Comparison of ENCODE assay signal across 15 cellular contexts in genomic region chr2:46815121-46815802, GRCh38.
DNase-seq lines count a peak whose midpoint lies in the region; ATAC-seq, FAIRE-seq and TF ChIP-seq lines count a peak whose summit lies in the region.
"Had no signal": no experiment of that assay in that cellular context is flagged by ENCODE, and none has a peak within 500 bp of the region (broad histone marks: within the 10 kb centered on the region; RNA-seq: fewer than 3 reads in every experiment).

No MANE protein-coding gene starts in this region.

- no peaks in the 10 kb centered on the region for H3K36me3 ChIP-seq in breast epithelium
- H3K36me3 ChIP-seq in mammary epithelial cell (ENCODE audit: insufficient read depth, low read length), result no peaks in the 10 kb centered on the region
- H3K36me3 ChIP-seq in K562 (ENCODE audit: control insufficient read depth, insufficient read depth, low read length), result no peaks in the 10 kb centered on the region
- H3K36me3 ChIP-seq in lower lobe of right lung, result no peaks in the 10 kb centered on the region

- H3K4me3 ChIP-seq in breast epithelium (no peak overlapping the region), mammary epithelial cell (replicated peaks in 1 of 3; ENCODE audit: insufficient read depth in 1 of 3, low read depth in 2 of 3, low read length in 3 of 3) (no peak overlapping the region), K562 (no peak overlapping the region), lower lobe of right lung (no peak overlapping the region)
- H3K4me3 ChIP-seq: smooth muscle cell had no signal

- no peak for TF ChIP-seq EP300 in K562 (IDR thresholded peaks at IDR 0.05; ENCODE audit: low read length)

- H3K4me1 Mint-ChIP-seq in type B pancreatic cell (ENCODE audit: unreplicated experiment), result peaks cover 15% of the 10 kb centered on the region
- H3K4me1 Mint-ChIP-seq: activated CD4-positive, alpha-beta T cell treated with anti-CD3 and anti-CD28 coated beads, Interleukin-2, amount 10 ng/mL, durations not matched to agents 7 days and 5 days; central memory CD8-positive, alpha-beta T cell had no signal

- H3K9me3 ChIP-seq in breast epithelium, result no peaks in the 10 kb centered on the region
- H3K9me3 ChIP-seq in mammary epithelial cell (replicated peaks; ENCODE audit: insufficient read depth, low read length), result no peaks in the 10 kb centered on the region
- no peaks in the 10 kb centered on the region for H3K9me3 ChIP-seq in K562 (replicated peaks; ENCODE audit: control insufficient read depth, insufficient read depth, low read depth, low read length)
- H3K9me3 ChIP-seq in lower lobe of right lung, result no peaks in the 10 kb centered on the region

- no peak overlapping the region for H3K27ac Mint-ChIP-seq in type B pancreatic cell
- H3K27ac Mint-ChIP-seq: activated CD4-positive, alpha-beta T cell treated with anti-CD3 and anti-CD28 coated beads, Interleukin-2, amount 10 ng/mL, durations not matched to agents 7 days and 5 days; natural killer cell treated with Interleukin-12 subunit alpha and Interleukin-12 subunit beta and Interleukin-15 and Interleukin-18, amount 100 ng/mL, for 72 hours had no signal

- ATAC-seq in K562 (no peak; the same call in 2 of the 3 replicates), lower lobe of right lung (peak in 1 of 2 donors; percentile 20), HG02610 (IDR thresholded peaks at IDR 0.05; ENCODE audit: unreplicated experiment) (no peak), GM21576 (IDR thresholded peaks at IDR 0.05; ENCODE audit: unreplicated experiment) (no peak)
- ATAC-seq: natural killer cell treated with Interleukin-12 subunit alpha and Interleukin-12 subunit beta and Interleukin-15 and Interleukin-18, amount 100 ng/mL, for 72 hours had no signal

- no peaks in the 10 kb centered on the region for H3K36me3 Mint-ChIP-seq in type B pancreatic cell
- H3K36me3 Mint-ChIP-seq: natural killer cell treated with Interleukin-12 subunit alpha and Interleukin-12 subunit beta and Interleukin-15 and Interleukin-18, amount 100 ng/mL, for 72 hours had no signal

- TF ChIP-seq POLR2A in breast epithelium (IDR thresholded peaks at IDR 0.05) (no peak), K562 (conservative IDR thresholded peaks at IDR 0.05) (no peak)

- no peaks in the 10 kb centered on the region for H3K9me3 Mint-ChIP-seq in type B pancreatic cell
- H3K9me3 Mint-ChIP-seq: activated CD4-positive, alpha-beta T cell treated with anti-CD3 and anti-CD28 coated beads, Interleukin-2, amount 10 ng/mL, durations not matched to agents 7 days and 5 days; central memory CD8-positive, alpha-beta T cell; natural killer cell treated with Interleukin-12 subunit alpha and Interleukin-12 subunit beta and Interleukin-15 and Interleukin-18, amount 100 ng/mL, for 72 hours had no signal

- H3K27me3 Mint-ChIP-seq in type B pancreatic cell, result peaks cover 3% of the 10 kb centered on the region

- no peak for TF ChIP-seq CTCF in breast epithelium (IDR thresholded peaks at IDR 0.05)
- TF ChIP-seq CTCF in mammary epithelial cell (conservative IDR thresholded peaks at IDR 0.05 in 1 of 2, IDR thresholded peaks at IDR 0.05 in 1 of 2; ENCODE audit: extremely low read depth in 1 of 2, insufficient read depth in 1 of 2, low read depth in 1 of 2, low read length in 2 of 2), result no peak
- peak in 2 of 3 experiments; percentile 12 to 45; a peak in 3 of 6 replicates for TF ChIP-seq CTCF in K562 (IDR thresholded peaks at IDR 0.05 in 2 of 3, conservative IDR thresholded peaks at IDR 0.05 in 1 of 3; ENCODE audit: insufficient read depth in 2 of 3, low read depth in 1 of 3, low read length in 3 of 3)
- no peak for TF ChIP-seq CTCF in lower lobe of right lung (IDR thresholded peaks at IDR 0.05)
- TF ChIP-seq CTCF in type B pancreatic cell (conservative IDR thresholded peaks at IDR 0.05), result no peak

- H3K27ac ChIP-seq in breast epithelium (peak overlapping the region; percentile 79 to 87), mammary epithelial cell (ENCODE audit: insufficient read depth, low read depth, low read length) (no peak overlapping the region), K562 (ENCODE audit: extremely low read depth, low read depth, low read length) (no peak overlapping the region), lower lobe of right lung (peak overlapping the region; percentile 77)

- POLR2A ChIA-PET in K562 (lab: Yijun Ruan, JAX), result interaction anchor here (0.6 to 2.1 kb wide), 2 partner anchors 8 to 307 kb away, joined by 3 to 7 read pairs; no protein-coding TSS in a partner anchor

- CTCF ChIA-PET in mammary epithelial cell (lab: Charles Lee; ENCODE audit: low non-redundant PET) (no interaction called here), K562 (lab: Yijun Ruan, JAX; ENCODE audit: low intra/inter-chr PET ratio) (no interaction called here)

- H3K4me2 ChIP-seq in mammary epithelial cell (ENCODE audit: insufficient read depth, low read depth, low read length) (no peak overlapping the region), K562 (ENCODE audit: insufficient read depth, low read length) (no peak overlapping the region)
- H3K4me2 ChIP-seq: smooth muscle cell had no signal

- WGBS in mammary epithelial cell (ENCODE audit: low coverage, missing lambda C conversion rate), result 89% methylated on average over 10 of the region's 10 CpGs
- WGBS in K562 (ENCODE audit: insufficient coverage, low coverage, missing lambda C conversion rate), result 34% methylated on average over 9 of the region's 10 CpGs

- H3K79me2 ChIP-seq in mammary epithelial cell (ENCODE audit: insufficient read depth, low read length) (no peaks in the 10 kb centered on the region), K562 (ENCODE audit: control insufficient read depth, insufficient read depth, low read length) (no peaks in the 10 kb centered on the region)

- dilution Hi-C loops in mammary epithelial cell (cut with HindIII; ENCODE audit: low sequenced_read_pairs), result no loop called here

- intact Hi-C loops in breast epithelium (cut with DNase I; ENCODE audit: low total_unique reads) (no loop called here), mammary epithelial cell (cut with micrococcal nuclease) (loop anchor here (5.0 kb wide), 1 partner anchor 308 kb away; no protein-coding TSS in a partner anchor), K562 (cut with micrococcal nuclease) (loop anchor here (1.0 kb wide), 1 partner anchor 61 kb away; no protein-coding TSS in a partner anchor), lower lobe of right lung (cut with DNase I) (no loop called here)

- no TSS peak for BruUV-seq in mammary epithelial cell (replicated peaks; lab: Mats Ljungman, UMichigan)
- BruUV-seq in K562 (replicated peaks; lab: Mats Ljungman, UMichigan), result no TSS peak

- peak; percentile 19 for FAIRE-seq in K562 (lab: Jason Lieb, UNC)
- FAIRE-seq: islet of Langerhans had no signal

- TF ChIP-seq RAD21 in K562 (CRISPR knock-in tag; conservative IDR thresholded peaks at IDR 0.05 in 1 of 2, IDR thresholded peaks at IDR 0.05 in 1 of 2), result peak in 1 of 2 experiments; percentile 40; a peak in 2 of 4 replicates

- H3K4me1 ChIP-seq in breast epithelium (peaks cover 22 to 38% of the 10 kb centered on the region in 2 donors), mammary epithelial cell (ENCODE audit: insufficient read depth, low read length) (peaks cover 11% of the 10 kb centered on the region), K562 (replicated peaks in 1 of 2; ENCODE audit: control insufficient read depth in 2 of 2, insufficient read depth in 2 of 2, low read length in 2 of 2) (peaks cover 6 to 7% of the 10 kb centered on the region in 2 experiments; a peak in 3 of 5 replicates), lower lobe of right lung (peaks cover 52% of the 10 kb centered on the region)

- no peaks in the 10 kb centered on the region for H3K9me1 ChIP-seq in K562 (ENCODE audit: control insufficient read depth, insufficient read depth, low read length)

- peak in 1 of 2 donors; percentile 15 for DNase-seq in breast epithelium (ENCODE audit: low spot score in 2 of 2)
- DNase-seq in mammary epithelial cell, result no peak
- peak in 2 of 4 experiments; percentile 27 to 40 for DNase-seq in K562 (ENCODE audit: extremely low read depth in 1 of 4, low spot score in 3 of 4)
- DNase-seq in lower lobe of right lung, result no peak
- DNase-seq in type B pancreatic cell (ENCODE audit: extremely low spot score, unreplicated experiment), result peak; percentile 13
- DNase-seq in DMS53 treated with DMSO at 0.1 percent for 48 hours (lab: John Stamatoyannopoulos, UW; ENCODE audit: unreplicated experiment), result no peak
- DNase-seq: activated CD4-positive, alpha-beta T cell treated with anti-CD3 and anti-CD28 coated beads, Interleukin-2, amount 10 ng/mL, durations not matched to agents 7 days and 5 days; activated naive CD4-positive, alpha-beta T cell; NCI-H2029 had no signal

- H3K27me3 ChIP-seq in breast epithelium (no peaks in the 10 kb centered on the region), mammary epithelial cell (ENCODE audit: insufficient read depth, low read length) (no peaks in the 10 kb centered on the region), K562 (ENCODE audit: control insufficient read depth in 2 of 2, insufficient read depth in 2 of 2, low read length in 2 of 2) (peaks cover 16 to 47% of the 10 kb centered on the region in 2 experiments; a peak in 4 of 5 replicates), lower lobe of right lung (ENCODE audit: low read depth) (no peaks in the 10 kb centered on the region)

- no peaks in the 10 kb centered on the region for H4K20me1 ChIP-seq in mammary epithelial cell (ENCODE audit: insufficient read depth, low read length)
- 0 out of 2 replicates have a peak, but pooled peaks cover 3% of the 10 kb centered on the region for H4K20me1 ChIP-seq in K562 (replicated peaks; ENCODE audit: control insufficient read depth, insufficient read depth, low read length)

- no peak overlapping the region for H3K4me3 Mint-ChIP-seq in type B pancreatic cell
- H3K4me3 Mint-ChIP-seq: activated CD4-positive, alpha-beta T cell treated with anti-CD3 and anti-CD28 coated beads, Interleukin-2, amount 10 ng/mL, durations not matched to agents 7 days and 5 days; central memory CD8-positive, alpha-beta T cell; natural killer cell treated with Interleukin-12 subunit alpha and Interleukin-12 subunit beta and Interleukin-15 and Interleukin-18, amount 100 ng/mL, for 72 hours had no signal

- in situ Hi-C loops in mammary epithelial cell (cut with MboI; ENCODE audit: low sequenced_read_pairs in 2 of 2), result no loop called here
- in situ Hi-C loops in K562 (cut with MboI), result no loop called here

- H2AFZ ChIP-seq in mammary epithelial cell (ENCODE audit: low read depth, low read length), result no peak overlapping the region
- H2AFZ ChIP-seq in K562 (ENCODE audit: low read depth, low read length), result no peak overlapping the region

- H3K9ac ChIP-seq in mammary epithelial cell (ENCODE audit: insufficient read depth, low read length), result no peak overlapping the region
- H3K9ac ChIP-seq in K562 (ENCODE audit: insufficient read depth in 1 of 2, low read depth in 2 of 2, low read length in 2 of 2), result no peak overlapping the region; a peak in 1 of 4 replicates

TF ChIP-seq in K562, 482 proteins besides CTCF, POLR2A, EP300 and RAD21 (continues in another document):
- TF ChIP-seq BHLHE40 (IDR thresholded peaks at IDR 0.05; ENCODE audit: low read length), result peak; percentile 8; the same call in 1 of the 2 replicates

Comparison
In these comparisons a context has a peak if more than half of its experiments do, and no peak if none do; other contexts are left out.
1. H3K27ac ChIP-seq: peak in breast epithelium (2 of 2) and lower lobe of right lung (single experiment); none in mammary epithelial cell (single experiment) and K562 (single experiment).
2. intact Hi-C loops: an anchor here in mammary epithelial cell (5.0 kb wide) and K562 (1.0 kb wide); none called in breast epithelium and lower lobe of right lung.
3. CTCF ChIP-seq: peak in K562 (2 of 3); none in breast epithelium (0 of 3), mammary epithelial cell (0 of 2), lower lobe of right lung (single experiment) and type B pancreatic cell (single experiment).